In genomic region chr20:37757550-37757949, GRCh38 we compare ENCODE assay signal across 13 cellular contexts.
DNase-seq lines count a peak whose midpoint lies in the region; FAIRE-seq and TF ChIP-seq lines count a peak whose summit lies in the region.
"Had no signal": no experiment of that assay in that cellular context is flagged by ENCODE, and none has a peak within 500 bp of the region (broad histone marks: within the 10 kb centered on the region; RNA-seq: fewer than 3 reads in every experiment).

No MANE protein-coding gene starts in this region.

- no peak overlapping the region for H3K14ac ChIP-seq in H1 (ENCODE audit: insufficient read length)

- H3K9ac ChIP-seq in BLaER1: no peak overlapping the region
- no peak overlapping the region for H3K9ac ChIP-seq in H1 (replicated peaks in 1 of 4; ENCODE audit: extremely low read depth in 1 of 4, low read depth in 3 of 4, low read length in 3 of 4)

- H2AFZ ChIP-seq in H1 (ENCODE audit: low read length): no peak overlapping the region
- H2AFZ ChIP-seq: hepatocyte had no signal

- no peak overlapping the region for H3K4me3 ChIP-seq in AG04449 (ENCODE audit: low read depth, low read length)
- H3K4me3 ChIP-seq in BLaER1: no peak overlapping the region
- H3K4me3 ChIP-seq in H1 (ENCODE audit: extremely low read depth in 1 of 4, insufficient read depth in 2 of 4, low read depth in 3 of 4, low read length in 4 of 4): no peak overlapping the region
- H3K4me3 ChIP-seq in stomach: no peak overlapping the region
- H3K4me3 ChIP-seq: coronary artery, esophagus squamous epithelium, hepatocyte, left lung, SJCRH30 had no signal

- no peak for TF ChIP-seq POLR2A in H1 (IDR thresholded peaks at IDR 0.05; ENCODE audit: control extremely low read depth in 1 of 2, low read depth in 2 of 2, low read length in 2 of 2)
- TF ChIP-seq POLR2A in stomach (IDR thresholded peaks at IDR 0.05): no peak

- peaks cover 27% of the 10 kb centered on the region for H3K4me1 ChIP-seq in BLaER1
- H3K4me1 ChIP-seq in H1 (replicated peaks in 1 of 4; ENCODE audit: control insufficient read depth in 3 of 4, insufficient read depth in 4 of 4, low read length in 3 of 4): no peaks in the 10 kb centered on the region
- peaks cover 0 to 10% (median 0%) of the 10 kb centered on the region in 4 donors for H3K4me1 ChIP-seq in stomach
- H3K4me1 ChIP-seq: esophagus squamous epithelium, left lung, SJCRH30 had no signal

- DNase-seq in AG04449 (ENCODE audit: low read depth, low spot score) (no peak), NCI-H69 (lab: John Stamatoyannopoulos, UW) (peak; percentile 18), H1 (ENCODE audit: low read depth in 1 of 2, low spot score in 2 of 2) (no peak), stomach (no peak)
- DNase-seq in stimulated activated CD4-positive, alpha-beta T cell treated with anti-CD3 and anti-CD28 coated beads, Interleukin-1b, Interleukin-23, amount 100 ng/mL, for 48 hours: no peak
- DNase-seq in stimulated activated CD4-positive, alpha-beta T cell treated with anti-CD3 and anti-CD28 coated beads, Interleukin-12 subunit alpha, Interleukin-12 subunit beta, amount 100 ng/mL, for 4 hours: no peak
- DNase-seq: esophagus squamous epithelium, NCI-H1105 treated with DMSO at 0.1 percent for 48 hours had no signal

- no peak overlapping the region for H2BK5ac ChIP-seq in H1 (ENCODE audit: low read depth, low read length)

- H4K5ac ChIP-seq in H1 (ENCODE audit: insufficient read length, low read depth, low read length): no peak overlapping the region

- H2BK12ac ChIP-seq in H1 (ENCODE audit: low read depth, low read length): no peak overlapping the region

- H3K56ac ChIP-seq in H1 (replicated peaks; ENCODE audit: insufficient read length, low read depth, low read length): no peak overlapping the region

- H3K23ac ChIP-seq in H1 (ENCODE audit: insufficient read length): no peak overlapping the region

- TF ChIP-seq EP300 in H1 (IDR thresholded peaks at IDR 0.05; ENCODE audit: borderline replicate concordance in 1 of 2, low read depth in 2 of 2, low read length in 2 of 2): no peak
- TF ChIP-seq EP300 in stomach (IDR thresholded peaks at IDR 0.05): no peak

- 86% methylated on average over 6 of the region's 6 CpGs; no CpG with 5 or more reads in 1 of the 2 experiments for WGBS in H1 (ENCODE audit: extremely low coverage in 1 of 2, insufficient coverage in 1 of 2, insufficient read length in 1 of 2, insufficient replicate concordance in 2 of 2, low coverage in 1 of 2, low lambda C conversion rate in 2 of 2, missing lambda C conversion rate in 1 of 2), 2 experiments
- WGBS in stomach, 5 donors: 80 to 90% (median 85%) methylated on average over 6 of the region's 6 CpGs

- H2BK120ac ChIP-seq in H1 (replicated peaks; ENCODE audit: low read depth, low read length): no peak overlapping the region

- H4K8ac ChIP-seq in H1 (ENCODE audit: extremely low read depth, insufficient read depth, low read length): no peak overlapping the region

- H3K4me2 ChIP-seq in BLaER1: peak overlapping the region; percentile 33; the same call in 1 of the 2 replicates
- no peak overlapping the region for H3K4me2 ChIP-seq in H1 (ENCODE audit: insufficient read depth in 1 of 2, low read depth in 2 of 2, low read length in 2 of 2)
- H3K4me2 ChIP-seq: hepatocyte had no signal

- peak; percentile 37 to 62; a peak in 3 of 4 replicates for TF ChIP-seq RAD21 in H1 (IDR thresholded peaks at IDR 0.05 in 1 of 2, conservative IDR thresholded peaks at IDR 0.05 in 1 of 2; ENCODE audit: low read depth in 2 of 2, low read length in 2 of 2)

- H3K9me3 ChIP-seq in BLaER1 (no peaks in the 10 kb centered on the region), H1 (ENCODE audit: insufficient read depth in 2 of 2, low read depth in 1 of 2, low read length in 1 of 2) (no peaks in the 10 kb centered on the region), stomach (no peaks in the 10 kb centered on the region)
- H3K9me3 ChIP-seq: esophagus squamous epithelium, left lung, SJCRH30 had no signal

- H2BK20ac ChIP-seq in H1 (ENCODE audit: low read length): no peak overlapping the region

- no peaks in the 10 kb centered on the region for H3K23me2 ChIP-seq in H1 (ENCODE audit: low read depth, low read length)

- no peaks in the 10 kb centered on the region for H4K20me1 ChIP-seq in BLaER1
- no peaks in the 10 kb centered on the region for H4K20me1 ChIP-seq in H1 (replicated peaks in 1 of 2; ENCODE audit: control insufficient read depth in 1 of 2, insufficient read depth in 2 of 2, low read length in 2 of 2)

- intact Hi-C loops in stomach (cut with DNase I; ENCODE audit: low total_unique reads): no loop called here

- no peak overlapping the region for H3K4ac ChIP-seq in H1 (replicated peaks; ENCODE audit: insufficient read length, low read depth, low read length)

- no peaks in the 10 kb centered on the region for H3K79me1 ChIP-seq in H1 (ENCODE audit: low read depth, low read length)

- no peak overlapping the region for H4K91ac ChIP-seq in H1 (replicated peaks; ENCODE audit: insufficient read length, low read length)

- H3K36me3 ChIP-seq in BLaER1 (peaks cover 62% of the 10 kb centered on the region), H1 (ENCODE audit: control insufficient read depth in 2 of 4, insufficient read depth in 4 of 4, low read length in 3 of 4) (no peaks in the 10 kb centered on the region; a peak in 2 of 8 replicates), stomach (peaks cover 4 to 52% (median 46%) of the 10 kb centered on the region in 4 donors)

- no peak for FAIRE-seq in H1 (lab: Jason Lieb, UNC)

- H2BK15ac ChIP-seq in H1 (ENCODE audit: low read length): no peak overlapping the region

- H3K27ac ChIP-seq in BLaER1 (0 out of 2 replicates have a peak overlapping the region, but pooled peaks have one; percentile 9), H1 (ENCODE audit: low read depth, low read length) (no peak overlapping the region), stomach (no peak overlapping the region)
- H3K27ac ChIP-seq: coronary artery, esophagus squamous epithelium, hepatocyte, left lung, SJCRH30 had no signal

- H3K79me2 ChIP-seq in H1 (ENCODE audit: control insufficient read depth in 1 of 2, insufficient read depth in 2 of 2, low read length in 2 of 2): no peaks in the 10 kb centered on the region
- H3K79me2 ChIP-seq: hepatocyte had no signal

- H3K27me3 ChIP-seq in BLaER1 (no peaks in the 10 kb centered on the region), H1 (replicated peaks in 1 of 4; ENCODE audit: control insufficient read depth in 3 of 4, extremely low read depth in 1 of 4, insufficient read depth in 3 of 4, low read length in 3 of 4) (no peaks in the 10 kb centered on the region), stomach (no peaks in the 10 kb centered on the region)
- H3K27me3 ChIP-seq: esophagus squamous epithelium, hepatocyte, left lung, SJCRH30 had no signal

- CTCF ChIA-PET in AG04449 (lab: Yijun Ruan, JAX): interaction anchor here (1.2 kb wide), 1 partner anchor 11 kb away, joined by 5 read pairs; no protein-coding TSS in a partner anchor
- CTCF ChIA-PET in H1 (lab: Charles Lee; ENCODE audit: partially characterized antibody): interaction anchor here (0.7 to 2.5 kb wide), 36 partner anchors 12 to 238 kb away, joined by 3 to 14 read pairs (median 5); no protein-coding TSS in a partner anchor

- TF ChIP-seq CTCF in AG04449 (IDR thresholded peaks at IDR 0.05; ENCODE audit: insufficient read depth, low read length, missing control alignments) (peak; percentile 10), H1 (IDR thresholded peaks at IDR 0.05; ENCODE audit: control extremely low read depth in 1 of 3, insufficient read depth in 1 of 3, low read depth in 1 of 3, low read length in 3 of 3) (peak; percentile 37 to 46 (median 41)), stomach (IDR thresholded peaks at IDR 0.05) (no peak)

- H3K18ac ChIP-seq in H1 (ENCODE audit: extremely low read depth, low read length): no peak overlapping the region

- no peak overlapping the region for H2AK5ac ChIP-seq in H1 (ENCODE audit: low read depth, low read length)

- POLR2A ChIA-PET in AG04449 (lab: Yijun Ruan, JAX): no interaction called here
- POLR2A ChIA-PET in H1 (lab: Charles Lee; ENCODE audit: partially characterized antibody): interaction anchor here (1.2 kb wide), 1 partner anchor 63 kb away, joined by 3 read pairs; no protein-coding TSS in a partner anchor

TF ChIP-seq in H1, 55 proteins besides CTCF, POLR2A, EP300 and RAD21:
- TF ChIP-seq ASH2L (IDR thresholded peaks at IDR 0.05; ENCODE audit: low read length) (no peak), TEAD4 (IDR thresholded peaks at IDR 0.05; ENCODE audit: low read depth, low read length) (no peak), SAP30 (IDR thresholded peaks at IDR 0.05; ENCODE audit: insufficient read depth, insufficient replicate concordance, low read length) (no peak), CREB1 (IDR thresholded peaks at IDR 0.05) (no peak)

Comparison
In these comparisons a context has a peak if more than half of its experiments do, and no peak if none do; other contexts are left out.
1. CTCF ChIP-seq: peak in AG04449 (single experiment) and H1 (3 of 3); none in stomach (0 of 7).